14 cellular contexts compared by ENCODE assay signal in genomic region chr17:72123964-72124791, GRCh38. TPM values are rescaled to one million over a fixed set of nuclear protein-coding genes. Genes with fewer than 3 reads are reported as not detected.
DNase-seq lines count a peak whose midpoint lies in the region; TF ChIP-seq lines count a peak whose summit lies in the region.
"Had no signal": no experiment of that assay in that cellular context is flagged by ENCODE, and none has a peak within 500 bp of the region (broad histone marks: within the 10 kb centered on the region; RNA-seq: fewer than 3 reads in every experiment).

No MANE protein-coding gene starts in this region.

- TF ChIP-seq CTCF in brain (conservative IDR thresholded peaks at IDR 0.05) (no peak), foreskin fibroblast (IDR thresholded peaks at IDR 0.05; ENCODE audit: low read depth, low read length) (no peak)

- H3K27ac Mint-ChIP-seq in IgD-negative memory B cell (peak overlapping the region in 2 of 3 donors; percentile 83 to 97), brain (peak overlapping the region; percentile 88 to 99 (median 98))
- H3K27ac Mint-ChIP-seq: stimulated activated naive CD8-positive, alpha-beta T cell treated with anti-CD3 and anti-CD28 coated beads, Interleukin-15, Interleukin-2, amounts not matched to agents 100 ng/mL and 50 ng/mL, for 24 hours had no signal

- H3K9me3 Mint-ChIP-seq in IgD-negative memory B cell (peaks cover 2 to 3% (median 2%) of the 10 kb centered on the region in 3 donors), brain (peaks cover 0 to 7% (median 2%) of the 10 kb centered on the region in 5 experiments)
- H3K9me3 Mint-ChIP-seq: stimulated activated naive CD8-positive, alpha-beta T cell treated with anti-CD3 and anti-CD28 coated beads, Interleukin-15, Interleukin-2, amounts not matched to agents 100 ng/mL and 50 ng/mL, for 24 hours had no signal

- no peak overlapping the region for H3K9ac ChIP-seq in subcutaneous abdominal adipose tissue (ENCODE audit: low read length in 5 of 5)
- H3K9ac ChIP-seq: KMS-11 had no signal

- H3K4me3 ChIP-seq in subcutaneous abdominal adipose tissue (ENCODE audit: low read depth in 1 of 5, low read length in 5 of 5) (no peak overlapping the region), foreskin fibroblast (ENCODE audit: low read depth in 1 of 2, low read length in 2 of 2) (peak overlapping the region in 1 of 2 donors; percentile 10)

- H3K36me3 ChIP-seq in subcutaneous abdominal adipose tissue (ENCODE audit: control insufficient read depth in 5 of 5, insufficient read depth in 5 of 5, low read length in 5 of 5), result peaks cover 0 to 2% (median 0%) of the 10 kb centered on the region in 5 donors

- H3K36me3 Mint-ChIP-seq in IgD-negative memory B cell (no peaks in the 10 kb centered on the region), brain (peaks cover 30% of the 10 kb centered on the region)

- peaks cover 0 to 7% (median 5%) of the 10 kb centered on the region in 3 donors for H3K4me1 Mint-ChIP-seq in IgD-negative memory B cell
- H3K4me1 Mint-ChIP-seq in brain, result peaks cover 71% of the 10 kb centered on the region

- H3K4me3 Mint-ChIP-seq in IgD-negative memory B cell (peak overlapping the region in 1 of 4 donors; percentile 75), brain (peak overlapping the region; percentile 84 to 96 (median 91))
- H3K4me3 Mint-ChIP-seq: stimulated activated naive CD8-positive, alpha-beta T cell treated with anti-CD3 and anti-CD28 coated beads, Interleukin-15, Interleukin-2, amounts not matched to agents 100 ng/mL and 50 ng/mL, for 24 hours had no signal

- H3K27me3 Mint-ChIP-seq in IgD-negative memory B cell (peaks cover 48% of the 10 kb centered on the region), brain (peaks cover 39% of the 10 kb centered on the region)

- DNase-seq in medulla oblongata (ENCODE audit: extremely low spot score) (peak; percentile 24), foreskin melanocyte (no peak), foreskin fibroblast (no peak), NCI-H2029 (lab: John Stamatoyannopoulos, UW) (no peak)
- DNase-seq: activated T-cell treated with anti-CD3 and anti-CD28 coated beads for 4 hours; effector CD8-positive, alpha-beta T cell; kidney; NCI-H345; SW 1271 had no signal

- no peaks in the 10 kb centered on the region for H3K9me3 ChIP-seq in subcutaneous abdominal adipose tissue (ENCODE audit: control insufficient read depth in 5 of 5, low read length in 5 of 5)

- H3K27me3 ChIP-seq in subcutaneous abdominal adipose tissue (ENCODE audit: control insufficient read depth in 5 of 5, insufficient read depth in 4 of 5, low read length in 5 of 5), result peaks cover 0 to 31% (median 11%) of the 10 kb centered on the region in 5 donors

- H3K4me1 ChIP-seq in subcutaneous abdominal adipose tissue (ENCODE audit: control insufficient read depth in 5 of 5, insufficient read depth in 5 of 5, low read length in 5 of 5), result peaks cover 6 to 72% (median 59%) of the 10 kb centered on the region in 5 donors

- peak overlapping the region; percentile 62 for H3K27ac ChIP-seq in subcutaneous abdominal adipose tissue (ENCODE audit: low read depth, low read length)
- H3K27ac ChIP-seq: KMS-11 had no signal

RNA-seq across cellular contexts. Expression of gene SOX9, which starts 3.4 kb away (rescaled TPM):
- polyA plus RNA-seq in IgD-negative memory B cell, result not detected
- 35.4 TPM for polyA plus RNA-seq in brain (ENCODE audit: insufficient read depth, low read depth, low replicate concordance)

Comparison
In these comparisons a context has a peak if more than half of its experiments do, and no peak if none do; other contexts are left out.
1. RNA of gene SOX9, which starts 3.4 kb away (polyA plus RNA-seq): 35.4 TPM in brain (single experiment); not detected in IgD-negative memory B cell (single experiment); every median in the first group is over 10 times any median in the second.